In the genomic region with DNA sequence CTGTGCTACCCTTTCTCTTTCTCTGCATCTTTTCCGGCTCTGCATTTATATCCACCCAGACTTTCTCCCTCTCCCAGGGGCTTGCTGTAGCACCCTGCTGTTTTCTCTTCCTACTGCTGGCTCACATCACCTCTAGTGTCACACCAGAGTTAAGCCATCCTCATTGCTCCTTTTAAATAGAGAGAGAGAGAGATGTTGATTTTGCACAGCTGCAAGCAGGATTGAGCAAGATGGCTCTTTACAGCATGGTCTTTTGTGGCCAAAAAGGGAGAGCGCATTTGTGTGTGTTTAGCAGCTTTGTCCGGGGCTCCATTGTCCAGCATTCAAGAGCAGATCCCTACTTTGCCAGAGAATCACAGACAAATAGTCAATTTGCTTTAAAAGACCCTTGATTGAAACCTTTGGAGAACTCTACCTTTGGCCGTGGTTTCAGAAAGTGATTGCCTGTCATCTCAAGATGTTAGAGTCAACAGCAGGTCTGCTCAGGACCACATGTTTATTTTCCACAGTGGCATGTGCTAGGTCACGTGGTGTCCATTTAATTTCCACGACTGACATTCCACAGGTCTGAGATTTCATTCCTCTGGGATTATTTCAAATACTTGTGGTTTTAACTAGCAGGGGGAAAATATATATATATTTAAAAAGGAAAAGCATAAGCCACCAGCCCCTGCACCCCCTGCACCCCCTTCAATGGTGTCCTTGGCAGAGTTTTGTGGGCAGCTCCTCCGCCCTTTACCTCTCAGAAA, we compare ENCODE assay signal across 10 cellular contexts.
DNase-seq lines count a peak whose midpoint lies in the region; ATAC-seq and TF ChIP-seq lines count a peak whose summit lies in the region.
"Had no signal": no experiment of that assay in that cellular context is flagged by ENCODE, and none has a peak within 500 bp of the region (broad histone marks: within the 10 kb centered on the region; RNA-seq: fewer than 3 reads in every experiment).

No MANE protein-coding gene starts in this region.

- H3K9me3 ChIP-seq in SJCRH30 (replicated peaks): no peaks in the 10 kb centered on the region

- TF ChIP-seq CTCF in fibroblast of villous mesenchyme (IDR thresholded peaks at IDR 0.05; ENCODE audit: insufficient read depth, low read depth, low read length): peak; percentile 17

- H3K27ac ChIP-seq in SJCRH30: peak overlapping the region; percentile 72

- H3K36me3 ChIP-seq in SJCRH30: no peaks in the 10 kb centered on the region

- H3K4me3 ChIP-seq in SJCRH30 (peak overlapping the region; percentile 14), fibroblast of villous mesenchyme (ENCODE audit: low read depth, low read length) (no peak overlapping the region)

- DNase-seq in EH (ENCODE audit: low read depth) (peak; percentile 94), SJCRH30 (peak; percentile 52 to 63), fibroblast of villous mesenchyme (ENCODE audit: low read depth) (peak; percentile 92), non-pigmented ciliary epithelial cell (ENCODE audit: low read depth) (peak; percentile 80), HuH-7 (ENCODE audit: low spot score) (no peak)
- DNase-seq: DMS79 treated with DMSO at 0.1 percent for 48 hours, glutamatergic neuron had no signal

- H3K4me1 ChIP-seq in SJCRH30: peaks cover 16% of the 10 kb centered on the region

- H3K27me3 ChIP-seq in SJCRH30: no peaks in the 10 kb centered on the region

- ATAC-seq in HG03432 (IDR thresholded peaks at IDR 0.05; ENCODE audit: unreplicated experiment) (no peak), GM21423 (IDR thresholded peaks at IDR 0.05; ENCODE audit: unreplicated experiment) (no peak), HG03039 (IDR thresholded peaks at IDR 0.05; ENCODE audit: unreplicated experiment) (no peak)
